In genomic region chr6:161226005-161226964, GRCh38 we compare ENCODE assay signal across 10 cellular contexts. TPM values are rescaled to one million over a fixed set of nuclear protein-coding genes. Genes with fewer than 3 reads are reported as not detected.
DNase-seq lines count a peak whose midpoint lies in the region; ATAC-seq and TF ChIP-seq lines count a peak whose summit lies in the region.
"Had no signal": no experiment of that assay in that cellular context is flagged by ENCODE, and none has a peak within 500 bp of the region (broad histone marks: within the 10 kb centered on the region; RNA-seq: fewer than 3 reads in every experiment).

No MANE protein-coding gene starts in this region.

- intact Hi-C loops in thyroid gland (cut with DNase I): no loop called here

- no peak overlapping the region for H3K9ac ChIP-seq in neural progenitor cell

- no peaks in the 10 kb centered on the region for H3K27me3 ChIP-seq in neural progenitor cell
- no peaks in the 10 kb centered on the region for H3K27me3 ChIP-seq in thyroid gland

- ATAC-seq in GM18909 (IDR thresholded peaks at IDR 0.05; ENCODE audit: poor library complexity, unreplicated experiment) (peak; percentile 40), HG02885 (IDR thresholded peaks at IDR 0.05; ENCODE audit: poor library complexity, unreplicated experiment) (peak; percentile 53), GM19455 (IDR thresholded peaks at IDR 0.05; ENCODE audit: unreplicated experiment) (no peak)

- peaks cover 3% of the 10 kb centered on the region for H3K36me3 ChIP-seq in neural progenitor cell
- no peaks in the 10 kb centered on the region for H3K36me3 ChIP-seq in thyroid gland

- no peaks in the 10 kb centered on the region for H3K27me3 Mint-ChIP-seq in activated naive CD4-positive, alpha-beta T cell treated with anti-CD3 and anti-CD28 coated beads, Interleukin-2, amount 10 ng/mL, durations not matched to agents 7 days and 5 days
- H3K27me3 Mint-ChIP-seq in neural progenitor cell (ENCODE audit: insufficient read depth, low read depth): peaks cover 6% of the 10 kb centered on the region

- WGBS in thyroid gland, 2 donors: 82 to 83% methylated on average over 8 of the region's 8 CpGs

- no peak overlapping the region for H3K4me2 ChIP-seq in neural progenitor cell

- CTCF ChIA-PET in activated naive CD4-positive, alpha-beta T cell treated with anti-CD3 and anti-CD28 coated beads, Interleukin-2, amount 10 ng/mL, durations not matched to agents 7 days and 5 days (lab: Charles Lee): interaction anchor here (1.1 to 1.2 kb wide), 2 partner anchors 35 to 147 kb away, joined by 3 read pairs; no protein-coding TSS in a partner anchor

- H3K9me3 Mint-ChIP-seq in activated naive CD4-positive, alpha-beta T cell treated with anti-CD3 and anti-CD28 coated beads, Interleukin-2, amount 10 ng/mL, durations not matched to agents 7 days and 5 days: peaks cover 6% of the 10 kb centered on the region
- peaks cover 15% of the 10 kb centered on the region for H3K9me3 Mint-ChIP-seq in neural progenitor cell

- H3K27ac ChIP-seq in neural progenitor cell (no peak overlapping the region), thyroid gland (no peak overlapping the region)

- H3K4me1 ChIP-seq in neural progenitor cell (peaks cover 14% of the 10 kb centered on the region), thyroid gland (peaks cover 8 to 16% of the 10 kb centered on the region in 2 donors)

- peaks cover 58% of the 10 kb centered on the region for H3K4me1 Mint-ChIP-seq in activated naive CD4-positive, alpha-beta T cell treated with anti-CD3 and anti-CD28 coated beads, Interleukin-2, amount 10 ng/mL, durations not matched to agents 7 days and 5 days
- peaks cover 39% of the 10 kb centered on the region for H3K4me1 Mint-ChIP-seq in neural progenitor cell

- H3K4me3 ChIP-seq in neural progenitor cell (no peak overlapping the region), thyroid gland (replicated peaks in 1 of 3) (no peak overlapping the region)

- peak; percentile 52 for DNase-seq in activated naive CD4-positive, alpha-beta T cell treated with anti-CD3 and anti-CD28 coated beads, Interleukin-2, amount 10 ng/mL, durations not matched to agents 7 days and 5 days
- DNase-seq in neural progenitor cell (ENCODE audit: low spot score) (no peak), NCI-H128 (lab: John Stamatoyannopoulos, UW; ENCODE audit: unreplicated experiment) (no peak), DMS153 treated with DMSO at 0.1 percent for 48 hours (lab: John Stamatoyannopoulos, UW; ENCODE audit: unreplicated experiment) (no peak), thyroid gland (no peak)
- DNase-seq: hippocampal formation, NCI-H187 had no signal

- H4K20me1 ChIP-seq in neural progenitor cell (ENCODE audit: low read depth): peaks cover 44% of the 10 kb centered on the region

- H3K36me3 Mint-ChIP-seq in activated naive CD4-positive, alpha-beta T cell treated with anti-CD3 and anti-CD28 coated beads, Interleukin-2, amount 10 ng/mL, durations not matched to agents 7 days and 5 days: peaks cover 16% of the 10 kb centered on the region
- H3K36me3 Mint-ChIP-seq in neural progenitor cell: peaks cover 41% of the 10 kb centered on the region

- H3F3A ChIP-seq in neural progenitor cell (ENCODE audit: low read depth): peaks cover 5% of the 10 kb centered on the region

- H2AFZ ChIP-seq in neural progenitor cell (replicated peaks): no peak overlapping the region

- TF ChIP-seq POLR2A in thyroid gland (IDR thresholded peaks at IDR 0.05): no peak

- H3K9me3 ChIP-seq in neural progenitor cell (ENCODE audit: low read depth): no peaks in the 10 kb centered on the region
- H3K9me3 ChIP-seq in thyroid gland: no peaks in the 10 kb centered on the region

- peaks cover 66% of the 10 kb centered on the region for H3K79me2 ChIP-seq in neural progenitor cell (ENCODE audit: low read depth)

- H3K27ac Mint-ChIP-seq in activated naive CD4-positive, alpha-beta T cell treated with anti-CD3 and anti-CD28 coated beads, Interleukin-2, amount 10 ng/mL, durations not matched to agents 7 days and 5 days: peak overlapping the region; percentile 65
- H3K27ac Mint-ChIP-seq in neural progenitor cell: peak overlapping the region; percentile 12

- peak overlapping the region; percentile 8 for H3K4me3 Mint-ChIP-seq in activated naive CD4-positive, alpha-beta T cell treated with anti-CD3 and anti-CD28 coated beads, Interleukin-2, amount 10 ng/mL, durations not matched to agents 7 days and 5 days
- H3K4me3 Mint-ChIP-seq in neural progenitor cell: no peak overlapping the region

- TF ChIP-seq CTCF in neural progenitor cell (IDR thresholded peaks at IDR 0.05): no peak
- no peak for TF ChIP-seq CTCF in thyroid gland (IDR thresholded peaks at IDR 0.05)

RNA-seq across cellular contexts. Expression of gene AGPAT4, which starts 47.6 kb away (rescaled TPM):
- total RNA-seq in neural progenitor cell (ENCODE audit: low replicate concordance) (30.5 and 34.5 TPM in 2 replicates), thyroid gland (10 to 100 TPM in 1 of 4 donors, 1 to 10 TPM in 3; 6.1 to 12.8 (median 6.9) TPM)
